Comparison of ENCODE assay signal across 12 cellular contexts in the genomic region with DNA sequence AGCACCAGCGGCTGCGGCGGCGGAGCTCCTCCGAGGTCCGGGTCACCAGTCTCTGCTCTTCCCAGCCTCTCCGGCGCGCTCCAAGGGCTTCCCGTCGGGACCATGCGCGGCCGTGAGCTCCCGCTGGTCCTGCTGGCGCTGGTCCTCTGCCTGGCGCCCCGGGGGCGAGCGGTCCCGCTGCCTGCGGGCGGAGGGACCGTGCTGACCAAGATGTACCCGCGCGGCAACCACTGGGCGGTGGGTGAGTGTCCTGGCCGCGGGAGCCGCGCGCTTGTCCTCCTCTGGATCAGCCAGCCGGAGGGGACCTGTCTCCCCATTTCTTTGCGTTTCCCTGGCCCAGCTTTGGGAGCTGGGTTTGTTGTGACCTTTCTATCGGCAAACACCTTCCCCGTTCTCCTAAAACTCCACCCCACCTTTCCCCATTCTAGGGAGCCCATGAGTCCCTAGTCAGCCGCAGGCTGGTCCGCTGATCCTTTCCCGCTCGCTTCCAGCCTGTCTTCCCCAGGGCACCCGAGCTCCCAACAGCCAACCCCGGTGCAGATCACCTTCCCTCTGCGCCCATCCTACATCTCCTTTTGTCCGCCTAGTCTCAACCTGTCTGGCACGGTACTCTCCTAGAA. TPM values are rescaled to one million over a fixed set of nuclear protein-coding genes. Genes with fewer than 3 reads are reported as not detected.
A peak's percentile ranks its signal among the peaks of the same experiment; 100 is the strongest.
DNase-seq lines count a peak whose midpoint lies in the region; ATAC-seq, FAIRE-seq and TF ChIP-seq lines count a peak whose summit lies in the region.
"Had no signal": no experiment of that assay in that cellular context is flagged by ENCODE, and none has a peak within 500 bp of the region (broad histone marks: within the 10 kb centered on the region; RNA-seq: fewer than 3 reads in every experiment).

No MANE protein-coding gene starts in this region.

- TF ChIP-seq POLR2A in endothelial cell of umbilical vein (IDR thresholded peaks at IDR 0.05; ENCODE audit: low read depth, low read length), result no peak

- H3K9me3 ChIP-seq in endothelial cell of umbilical vein (replicated peaks; ENCODE audit: control insufficient read depth, insufficient read depth, low read length), result no peaks in the 10 kb centered on the region
- H3K9me3 ChIP-seq: colonic mucosa had no signal

- no peak overlapping the region for H3K9ac ChIP-seq in endothelial cell of umbilical vein (replicated peaks; ENCODE audit: extremely low read depth, insufficient read depth, low read length)

- H3K4me2 ChIP-seq in endothelial cell of umbilical vein (ENCODE audit: insufficient read depth, low read length), result no peak overlapping the region

- no peaks in the 10 kb centered on the region for H4K20me1 ChIP-seq in endothelial cell of umbilical vein (replicated peaks; ENCODE audit: control insufficient read depth, extremely low read depth, insufficient read depth, low read length)

- H3K27ac ChIP-seq in endothelial cell of umbilical vein (ENCODE audit: insufficient read depth, low read depth, low read length), result no peak overlapping the region
- H3K27ac ChIP-seq: colonic mucosa had no signal

- H3K36me3 ChIP-seq in endothelial cell of umbilical vein (ENCODE audit: control insufficient read depth in 2 of 2, extremely low read depth in 1 of 2, insufficient read depth in 2 of 2, low read length in 2 of 2), result no peaks in the 10 kb centered on the region
- H3K36me3 ChIP-seq: colonic mucosa had no signal

- no peak for TF ChIP-seq CTCF in endothelial cell of umbilical vein (IDR thresholded peaks at IDR 0.05; ENCODE audit: extremely low read depth in 1 of 2, insufficient read depth in 1 of 2, low read depth in 1 of 2, low read length in 2 of 2)
- no peak for TF ChIP-seq CTCF in osteocyte (IDR thresholded peaks at IDR 0.05)

- no peak for FAIRE-seq in endothelial cell of umbilical vein (lab: Jason Lieb, UNC)

- intact Hi-C loops in endothelial cell of umbilical vein (cut with micrococcal nuclease), result no loop called here

- no peaks in the 10 kb centered on the region for H3K4me1 ChIP-seq in endothelial cell of umbilical vein (ENCODE audit: control insufficient read depth, extremely low read depth, insufficient read depth, low read length)
- H3K4me1 ChIP-seq: colonic mucosa had no signal

- peak; percentile 28 for DNase-seq in ELF-1 (ENCODE audit: low read depth, low spot score)
- DNase-seq in NCI-H146 (lab: John Stamatoyannopoulos, UW), result peak; percentile 80
- DNase-seq in endothelial cell of umbilical vein (ENCODE audit: low read depth, low spot score), result no peak
- no peak for DNase-seq in osteocyte (ENCODE audit: extremely low spot score, unreplicated experiment)
- no peak for DNase-seq in SKM-1 treated with dmso at 0.1 percent for 144 hours (lab: John Stamatoyannopoulos, UW; ENCODE audit: unreplicated experiment)
- no peak for DNase-seq in T-cell
- no peak for DNase-seq in NOMO-1 treated with DMSO at 0.1 percent for 48 hours (lab: John Stamatoyannopoulos, UW; ENCODE audit: unreplicated experiment)
- DNase-seq: activated effector memory CD4-positive, alpha-beta T cell treated with anti-CD3 and anti-CD28 coated beads, Interleukin-2, amount 50 U/mL, for 16 hours; colonic mucosa; DND-41; MV-4-11; SIG-M5 had no signal

- H3K4me3 ChIP-seq in endothelial cell of umbilical vein (replicated peaks in 1 of 3; ENCODE audit: insufficient read depth in 1 of 3, low read depth in 1 of 3, low read length in 3 of 3), result no peak overlapping the region
- H3K4me3 ChIP-seq: colonic mucosa had no signal

- H3K79me2 ChIP-seq in endothelial cell of umbilical vein (ENCODE audit: control insufficient read depth, insufficient read depth, low read length), result no peaks in the 10 kb centered on the region

- H3K27me3 Mint-ChIP-seq in osteocyte (ENCODE audit: unreplicated experiment) (peaks cover 91% of the 10 kb centered on the region), T-cell (peaks cover 72 to 78% of the 10 kb centered on the region in 2 donors)

- H3K4me3 Mint-ChIP-seq in osteocyte (ENCODE audit: unreplicated experiment) (peak overlapping the region; percentile 58), T-cell (peak overlapping the region in 1 of 3 donors; percentile 55)

- peaks cover 28 to 49% of the 10 kb centered on the region in 2 experiments for H3K27me3 ChIP-seq in endothelial cell of umbilical vein (ENCODE audit: control insufficient read depth in 2 of 2, insufficient read depth in 2 of 2, low read length in 2 of 2)

- no peaks in the 10 kb centered on the region for H3K9me1 ChIP-seq in endothelial cell of umbilical vein (replicated peaks; ENCODE audit: control insufficient read depth, extremely low read depth, insufficient read depth, low read length)

- CTCF ChIA-PET in endothelial cell of umbilical vein (lab: Charles Lee), result no interaction called here
- CTCF ChIA-PET in T-cell (lab: Charles Lee), result no interaction called here

- BruUV-seq in endothelial cell of umbilical vein (replicated peaks; lab: Mats Ljungman, UMichigan), result no TSS peak

- H3K9me3 Mint-ChIP-seq in osteocyte (ENCODE audit: unreplicated experiment) (no peaks in the 10 kb centered on the region), T-cell (no peaks in the 10 kb centered on the region)

- H3K27ac Mint-ChIP-seq in osteocyte (ENCODE audit: unreplicated experiment) (no peak overlapping the region), T-cell (no peak overlapping the region)

- dilution Hi-C loops in endothelial cell of umbilical vein (cut with MboI; ENCODE audit: extremely low pct_ligation_motif_present, low sequenced_read_pairs), result no loop called here

- H3K4me1 Mint-ChIP-seq in osteocyte (ENCODE audit: unreplicated experiment), result peaks cover 17% of the 10 kb centered on the region
- peaks cover 9 to 11% (median 11%) of the 10 kb centered on the region in 3 donors for H3K4me1 Mint-ChIP-seq in T-cell

- no peak overlapping the region for H2AFZ ChIP-seq in endothelial cell of umbilical vein (ENCODE audit: low read depth, low read length)

- no peak for ATAC-seq in T-cell (replicated peaks in 1 of 4)

- POLR2A ChIA-PET in endothelial cell of umbilical vein (lab: Charles Lee), result no interaction called here
- POLR2A ChIA-PET in T-cell (lab: Charles Lee), result no interaction called here

- H3K36me3 Mint-ChIP-seq in osteocyte (ENCODE audit: unreplicated experiment) (no peaks in the 10 kb centered on the region), T-cell (no peaks in the 10 kb centered on the region)

TF ChIP-seq in endothelial cell of umbilical vein, 7 proteins besides CTCF, POLR2A, EP300 and RAD21:
- peak; percentile 72 for TF ChIP-seq EZH2 (IDR thresholded peaks at IDR 0.05; ENCODE audit: borderline replicate concordance, low read depth, low read length, severe bottlenecking)
- TF ChIP-seq POLR2AphosphoS5 (IDR thresholded peaks at IDR 0.05; ENCODE audit: insufficient read depth, low read depth, low read length), result no peak
- no peak for TF ChIP-seq MYC (IDR thresholded peaks at IDR 0.05; ENCODE audit: low read depth, low read length)
- no peak for TF ChIP-seq GATA2 (IDR thresholded peaks at IDR 0.05; ENCODE audit: insufficient read depth, insufficient read length, low read depth, low read length)
- TF ChIP-seq FOS (IDR thresholded peaks at IDR 0.05; ENCODE audit: borderline replicate concordance, insufficient read depth, low read length), result no peak
- no peak for TF ChIP-seq JUN (IDR thresholded peaks at IDR 0.05; ENCODE audit: borderline replicate concordance, insufficient read depth, insufficient read length, low read depth)

RNA-seq across cellular contexts. Expression of a gene that starts 0.3 kb away (rescaled TPM):
- total RNA-seq in endothelial cell of umbilical vein, result not detected in 2 replicates
- polyA plus RNA-seq in endothelial cell of umbilical vein, result not detected in 2 replicates
- not detected in 2 replicates for polyA plus RNA-seq in endothelial cell of umbilical vein (2011; cell fraction: cytosol; rRNA removed)
- polyA plus RNA-seq in endothelial cell of umbilical vein (2011; cell fraction: nucleus; rRNA removed), result not detected in 2 replicates
- polyA plus RNA-seq in endothelial cell of umbilical vein (2012), result not detected in 2 replicates
- polyA minus RNA-seq in endothelial cell of umbilical vein, result not detected in 2 replicates
- polyA minus RNA-seq in endothelial cell of umbilical vein (2011; cell fraction: cytosol; rRNA and poly(A)+ RNA removed), result not detected
- not detected in 2 replicates for polyA minus RNA-seq in endothelial cell of umbilical vein (2011; cell fraction: nucleus; rRNA and poly(A)+ RNA removed)
- not detected in 2 replicates for total RNA-seq in osteocyte
- total RNA-seq in T-cell, result not detected
- total RNA-seq: colonic mucosa had no signal

RNA-seq across cellular contexts. Expression of a gene that starts 53.0 kb away (rescaled TPM):
- total RNA-seq in endothelial cell of umbilical vein (not detected in 2 replicates), osteocyte (not detected in 2 replicates), T-cell (not detected)
- not detected in 2 replicates for polyA plus RNA-seq in endothelial cell of umbilical vein
- not detected in 2 replicates for polyA plus RNA-seq in endothelial cell of umbilical vein (2011; cell fraction: cytosol; rRNA removed)
- polyA plus RNA-seq in endothelial cell of umbilical vein (2011; cell fraction: nucleus; rRNA removed), result not detected in 2 replicates
- polyA plus RNA-seq in endothelial cell of umbilical vein (2012), result not detected in 2 replicates
- not detected in 2 replicates for polyA minus RNA-seq in endothelial cell of umbilical vein
- polyA minus RNA-seq in endothelial cell of umbilical vein (2011; cell fraction: cytosol; rRNA and poly(A)+ RNA removed), result not detected
- polyA minus RNA-seq in endothelial cell of umbilical vein (2011; cell fraction: nucleus; rRNA and poly(A)+ RNA removed), result not detected in 2 replicates
- total RNA-seq: colonic mucosa had no signal

Comparison
In these comparisons a context has a peak if more than half of its experiments do, and no peak if none do; other contexts are left out.
1. DNase-seq: peak in ELF-1 (single experiment) and NCI-H146 (single experiment); none in endothelial cell of umbilical vein (single experiment), osteocyte (single experiment), SKM-1 treated with dmso at 0.1 percent for 144 hours (single experiment), T-cell (0 of 34) and NOMO-1 treated with DMSO at 0.1 percent for 48 hours (single experiment).